2 cellular contexts compared by ENCODE assay signal in the genomic region with DNA sequence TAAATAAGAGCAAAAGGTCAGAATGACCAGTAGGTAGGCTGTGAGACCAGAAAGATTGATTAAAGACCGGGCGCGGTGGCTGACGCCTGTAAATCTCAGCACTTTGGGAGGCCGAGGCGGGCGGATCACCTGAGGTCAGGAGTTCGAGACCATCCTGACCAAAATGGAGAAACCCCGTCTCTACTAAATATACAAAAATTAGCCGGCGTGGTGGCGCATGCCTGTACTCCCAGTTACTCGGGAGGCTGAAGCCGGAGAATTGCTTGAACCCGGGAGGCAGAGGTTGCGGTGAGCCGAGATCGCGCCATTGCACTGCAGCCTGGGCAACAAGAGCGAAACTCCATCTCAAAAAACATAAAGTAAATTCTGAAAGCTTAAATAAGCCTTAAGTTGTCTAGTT.
TF ChIP-seq lines count a peak whose summit lies in the region.

No MANE protein-coding gene starts in this region.

TF ChIP-seq in GM12878, 131 proteins besides CTCF, POLR2A, EP300 and RAD21:
- TF ChIP-seq, protein P1, sequence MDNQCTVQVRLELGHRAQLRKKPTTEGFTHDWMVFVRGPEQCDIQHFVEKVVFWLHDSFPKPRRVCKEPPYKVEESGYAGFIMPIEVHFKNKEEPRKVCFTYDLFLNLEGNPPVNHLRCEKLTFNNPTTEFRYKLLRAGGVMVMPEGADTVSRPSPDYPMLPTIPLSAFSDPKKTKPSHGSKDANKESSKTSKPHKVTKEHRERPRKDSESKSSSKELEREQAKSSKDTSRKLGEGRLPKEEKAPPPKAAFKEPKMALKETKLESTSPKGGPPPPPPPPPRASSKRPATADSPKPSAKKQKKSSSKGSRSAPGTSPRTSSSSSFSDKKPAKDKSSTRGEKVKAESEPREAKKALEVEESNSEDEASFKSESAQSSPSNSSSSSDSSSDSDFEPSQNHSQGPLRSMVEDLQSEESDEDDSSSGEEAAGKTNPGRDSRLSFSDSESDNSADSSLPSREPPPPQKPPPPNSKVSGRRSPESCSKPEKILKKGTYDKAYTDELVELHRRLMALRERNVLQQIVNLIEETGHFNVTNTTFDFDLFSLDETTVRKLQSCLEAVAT (IDR thresholded peaks at IDR 0.05), result peak; percentile 87

TF ChIP-seq in HepG2, 621 proteins besides CTCF, POLR2A, EP300 and RAD21:
- peak; percentile 40; the same call in 1 of the 2 replicates for TF ChIP-seq ZNF460 (CRISPR knock-in tag; IDR thresholded peaks at IDR 0.05; ENCODE audit: borderline replicate concordance)
- TF ChIP-seq, protein P2, sequence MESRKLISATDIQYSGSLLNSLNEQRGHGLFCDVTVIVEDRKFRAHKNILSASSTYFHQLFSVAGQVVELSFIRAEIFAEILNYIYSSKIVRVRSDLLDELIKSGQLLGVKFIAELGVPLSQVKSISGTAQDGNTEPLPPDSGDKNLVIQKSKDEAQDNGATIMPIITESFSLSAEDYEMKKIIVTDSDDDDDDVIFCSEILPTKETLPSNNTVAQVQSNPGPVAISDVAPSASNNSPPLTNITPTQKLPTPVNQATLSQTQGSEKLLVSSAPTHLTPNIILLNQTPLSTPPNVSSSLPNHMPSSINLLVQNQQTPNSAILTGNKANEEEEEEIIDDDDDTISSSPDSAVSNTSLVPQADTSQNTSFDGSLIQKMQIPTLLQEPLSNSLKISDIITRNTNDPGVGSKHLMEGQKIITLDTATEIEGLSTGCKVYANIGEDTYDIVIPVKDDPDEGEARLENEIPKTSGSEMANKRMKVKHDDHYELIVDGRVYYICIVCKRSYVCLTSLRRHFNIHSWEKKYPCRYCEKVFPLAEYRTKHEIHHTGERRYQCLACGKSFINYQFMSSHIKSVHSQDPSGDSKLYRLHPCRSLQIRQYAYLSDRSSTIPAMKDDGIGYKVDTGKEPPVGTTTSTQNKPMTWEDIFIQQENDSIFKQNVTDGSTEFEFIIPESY (CRISPR knock-in tag; IDR thresholded peaks at IDR 0.05), result 0 out of 2 replicates have a peak, but pooled peaks have one; percentile 26
